ENCODE assay signal across 2 cellular contexts in the genomic region with DNA sequence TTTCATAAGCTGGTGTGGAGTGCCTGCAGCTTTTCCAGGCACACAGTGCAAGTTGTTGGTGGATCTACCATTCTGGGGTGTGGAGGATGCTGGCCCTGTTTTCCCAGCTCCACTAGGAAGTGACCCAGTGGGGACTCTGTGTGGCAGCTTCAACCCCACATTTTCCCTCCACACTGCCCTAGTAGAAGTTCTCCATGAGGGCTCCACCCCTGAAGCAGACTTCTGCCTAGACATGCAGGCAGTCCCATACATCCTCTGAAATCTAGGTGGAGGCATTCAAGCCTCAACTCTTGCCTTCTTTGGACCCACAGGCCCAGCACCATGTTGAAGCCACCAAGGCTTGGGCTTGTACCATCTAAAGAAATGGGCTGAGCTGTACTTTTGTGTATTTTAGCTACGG.
A peak's percentile ranks its signal among the peaks of the same experiment; 100 is the strongest.
TF ChIP-seq lines count a peak whose summit lies in the region.

No MANE protein-coding gene starts in this region.

TF ChIP-seq in GM12878, 131 proteins besides CTCF, POLR2A, EP300 and RAD21 (continued from another document):
- TF ChIP-seq RFX5 (IDR thresholded peaks at IDR 0.05; ENCODE audit: low read depth, low read length) (no peak), CBX5 (IDR thresholded peaks at IDR 0.05; ENCODE audit: low read depth) (0 out of 2 replicates have a peak, but pooled peaks have one; percentile 25)
TF ChIP-seq in GM12878: peak in this region for 1.

TF ChIP-seq in K562, 482 proteins besides CTCF, POLR2A, EP300 and RAD21 (continued from another document):
- peak in 1 of 2 experiments; percentile 70; a peak in 1 of 3 replicates for TF ChIP-seq CBX3 (IDR thresholded peaks at IDR 0.05; ENCODE audit: borderline replicate concordance in 1 of 2, low read length in 2 of 2)
- no peak for TF ChIP-seq BACH1 (tag; IDR thresholded peaks at IDR 0.05)
- no peak for TF ChIP-seq BRD4 (IDR thresholded peaks at IDR 0.05)
- no peak for TF ChIP-seq MYBL2 (IDR thresholded peaks at IDR 0.05; ENCODE audit: low read depth)
- TF ChIP-seq MYBL2 (CRISPR knock-in tag; IDR thresholded peaks at IDR 0.05; ENCODE audit: borderline replicate concordance) = no peak
- TF ChIP-seq DNMT1 (IDR thresholded peaks at IDR 0.05) = no peak
- TF ChIP-seq BCL6 (CRISPR knock-in tag; IDR thresholded peaks at IDR 0.05) = no peak
- TF ChIP-seq ZNF354B (CRISPR knock-in tag; IDR thresholded peaks at IDR 0.05) = no peak
- no peak for TF ChIP-seq SMARCC2 (IDR thresholded peaks at IDR 0.05; ENCODE audit: low read depth)
- no peak for TF ChIP-seq BRCA1 (IDR thresholded peaks at IDR 0.05)
- no peak for TF ChIP-seq BRCA1 (CRISPR knock-in tag; IDR thresholded peaks at IDR 0.05)
- TF ChIP-seq, protein P1, sequence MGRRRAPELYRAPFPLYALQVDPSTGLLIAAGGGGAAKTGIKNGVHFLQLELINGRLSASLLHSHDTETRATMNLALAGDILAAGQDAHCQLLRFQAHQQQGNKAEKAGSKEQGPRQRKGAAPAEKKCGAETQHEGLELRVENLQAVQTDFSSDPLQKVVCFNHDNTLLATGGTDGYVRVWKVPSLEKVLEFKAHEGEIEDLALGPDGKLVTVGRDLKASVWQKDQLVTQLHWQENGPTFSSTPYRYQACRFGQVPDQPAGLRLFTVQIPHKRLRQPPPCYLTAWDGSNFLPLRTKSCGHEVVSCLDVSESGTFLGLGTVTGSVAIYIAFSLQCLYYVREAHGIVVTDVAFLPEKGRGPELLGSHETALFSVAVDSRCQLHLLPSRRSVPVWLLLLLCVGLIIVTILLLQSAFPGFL (CRISPR knock-in tag; IDR thresholded peaks at IDR 0.05) = no peak
- no peak for TF ChIP-seq RBFOX2 (IDR thresholded peaks at IDR 0.05; ENCODE audit: low read depth, low read length)
- TF ChIP-seq CHD1 (IDR thresholded peaks at IDR 0.05; ENCODE audit: low read length) = no peak
- TF ChIP-seq, protein P2, sequence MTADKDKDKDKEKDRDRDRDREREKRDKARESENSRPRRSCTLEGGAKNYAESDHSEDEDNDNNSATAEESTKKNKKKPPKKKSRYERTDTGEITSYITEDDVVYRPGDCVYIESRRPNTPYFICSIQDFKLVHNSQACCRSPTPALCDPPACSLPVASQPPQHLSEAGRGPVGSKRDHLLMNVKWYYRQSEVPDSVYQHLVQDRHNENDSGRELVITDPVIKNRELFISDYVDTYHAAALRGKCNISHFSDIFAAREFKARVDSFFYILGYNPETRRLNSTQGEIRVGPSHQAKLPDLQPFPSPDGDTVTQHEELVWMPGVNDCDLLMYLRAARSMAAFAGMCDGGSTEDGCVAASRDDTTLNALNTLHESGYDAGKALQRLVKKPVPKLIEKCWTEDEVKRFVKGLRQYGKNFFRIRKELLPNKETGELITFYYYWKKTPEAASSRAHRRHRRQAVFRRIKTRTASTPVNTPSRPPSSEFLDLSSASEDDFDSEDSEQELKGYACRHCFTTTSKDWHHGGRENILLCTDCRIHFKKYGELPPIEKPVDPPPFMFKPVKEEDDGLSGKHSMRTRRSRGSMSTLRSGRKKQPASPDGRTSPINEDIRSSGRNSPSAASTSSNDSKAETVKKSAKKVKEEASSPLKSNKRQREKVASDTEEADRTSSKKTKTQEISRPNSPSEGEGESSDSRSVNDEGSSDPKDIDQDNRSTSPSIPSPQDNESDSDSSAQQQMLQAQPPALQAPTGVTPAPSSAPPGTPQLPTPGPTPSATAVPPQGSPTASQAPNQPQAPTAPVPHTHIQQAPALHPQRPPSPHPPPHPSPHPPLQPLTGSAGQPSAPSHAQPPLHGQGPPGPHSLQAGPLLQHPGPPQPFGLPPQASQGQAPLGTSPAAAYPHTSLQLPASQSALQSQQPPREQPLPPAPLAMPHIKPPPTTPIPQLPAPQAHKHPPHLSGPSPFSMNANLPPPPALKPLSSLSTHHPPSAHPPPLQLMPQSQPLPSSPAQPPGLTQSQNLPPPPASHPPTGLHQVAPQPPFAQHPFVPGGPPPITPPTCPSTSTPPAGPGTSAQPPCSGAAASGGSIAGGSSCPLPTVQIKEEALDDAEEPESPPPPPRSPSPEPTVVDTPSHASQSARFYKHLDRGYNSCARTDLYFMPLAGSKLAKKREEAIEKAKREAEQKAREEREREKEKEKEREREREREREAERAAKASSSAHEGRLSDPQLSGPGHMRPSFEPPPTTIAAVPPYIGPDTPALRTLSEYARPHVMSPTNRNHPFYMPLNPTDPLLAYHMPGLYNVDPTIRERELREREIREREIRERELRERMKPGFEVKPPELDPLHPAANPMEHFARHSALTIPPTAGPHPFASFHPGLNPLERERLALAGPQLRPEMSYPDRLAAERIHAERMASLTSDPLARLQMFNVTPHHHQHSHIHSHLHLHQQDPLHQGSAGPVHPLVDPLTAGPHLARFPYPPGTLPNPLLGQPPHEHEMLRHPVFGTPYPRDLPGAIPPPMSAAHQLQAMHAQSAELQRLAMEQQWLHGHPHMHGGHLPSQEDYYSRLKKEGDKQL (CRISPR knock-in tag; IDR thresholded peaks at IDR 0.05; ENCODE audit: borderline replicate concordance) = no peak
- no peak for TF ChIP-seq PTRF (tag; IDR thresholded peaks at IDR 0.05)
- TF ChIP-seq CBX1 (IDR thresholded peaks at IDR 0.05; ENCODE audit: low read depth) = peak; percentile 64; the same call in 1 of the 2 replicates
- TF ChIP-seq CBX5 (IDR thresholded peaks at IDR 0.05; ENCODE audit: borderline replicate concordance, low read depth) = peak; percentile 84; the same call in 1 of the 2 replicates
- TF ChIP-seq WHSC1 (IDR thresholded peaks at IDR 0.05; ENCODE audit: low read length) = no peak
- TF ChIP-seq SP1 (CRISPR knock-in tag; IDR thresholded peaks at IDR 0.05) = no peak
- no peak for TF ChIP-seq HDAC8 (tag; IDR thresholded peaks at IDR 0.05)
- no peak for TF ChIP-seq TSC22D4 (tag; IDR thresholded peaks at IDR 0.05)
- no peak for TF ChIP-seq GTF2A2 (tag; IDR thresholded peaks at IDR 0.05)
- no peak for TF ChIP-seq MAFG (tag; conservative IDR thresholded peaks at IDR 0.05)
- no peak for TF ChIP-seq ZNF592 (IDR thresholded peaks at IDR 0.05)
- no peak for TF ChIP-seq PURB (CRISPR knock-in tag; IDR thresholded peaks at IDR 0.05; ENCODE audit: low read depth)
- no peak for TF ChIP-seq BCOR (IDR thresholded peaks at IDR 0.05)
- no peak for TF ChIP-seq CHD4 (IDR thresholded peaks at IDR 0.05; ENCODE audit: insufficient read depth, insufficient replicate concordance, low read depth, low read length, poor library complexity, severe bottlenecking)
- TF ChIP-seq TRIM28 (IDR thresholded peaks at IDR 0.05) = 0 out of 2 replicates have a peak, but pooled peaks have one; percentile 45
- no peak for TF ChIP-seq RBM22 (IDR thresholded peaks at IDR 0.05; ENCODE audit: low read depth, low read length, poor library complexity, severe bottlenecking)
- no peak for TF ChIP-seq POLR3A (IDR thresholded peaks at IDR 0.05; ENCODE audit: borderline replicate concordance, extremely low read depth, insufficient read depth, insufficient read length)
- no peak for TF ChIP-seq E2F5 (CRISPR knock-in tag; IDR thresholded peaks at IDR 0.05)
- no peak for TF ChIP-seq ZNF766 (CRISPR knock-in tag; conservative IDR thresholded peaks at IDR 0.05)
- no peak for TF ChIP-seq ZEB2 (IDR thresholded peaks at IDR 0.05)
- TF ChIP-seq FOXA3 (CRISPR knock-in tag; conservative IDR thresholded peaks at IDR 0.05 in 1 of 2, IDR thresholded peaks at IDR 0.05 in 1 of 2) = no peak
- TF ChIP-seq GABPB2 (CRISPR knock-in tag; conservative IDR thresholded peaks at IDR 0.05) = no peak
- TF ChIP-seq ZFP36 (IDR thresholded peaks at IDR 0.05; ENCODE audit: low read depth, low read length, partially characterized antibody) = peak; percentile 21
- TF ChIP-seq SMC3 (conservative IDR thresholded peaks at IDR 0.05; ENCODE audit: insufficient read depth, low read depth, low read length) = no peak
- TF ChIP-seq HMBOX1 (IDR thresholded peaks at IDR 0.05) = no peak
TF ChIP-seq in K562: peak in this region for 5.
